ENCODE assay signal across 28 cellular contexts in genomic region chr5:2582106-2582505, GRCh38.
"Had no signal": no experiment of that assay in that cellular context is flagged by ENCODE, and none has a peak within 500 bp of the region (broad histone marks: within the 10 kb centered on the region; RNA-seq: fewer than 3 reads in every experiment).

No MANE protein-coding gene starts in this region.

- H3K27ac ChIP-seq: colonic mucosa, esophagus squamous epithelium, neutrophil, pancreas, right lobe of liver, suprapubic skin, transverse colon, upper lobe of right lung, uterus had no signal

- H3K36me3 Mint-ChIP-seq: immature natural killer cell, mesothelial cell of epicardium had no signal

- H3K4me3 Mint-ChIP-seq: dendritic cell treated with granulocyte-macrophage colony-stimulating factor and Interleukin-4, amounts not matched to agents 40 ng/mL and 50 ng/mL, for 4 days; immature natural killer cell; memory B cell; mesothelial cell of epicardium; naive thymus-derived CD4-positive, alpha-beta T cell; nephron; stimulated activated naive CD8-positive, alpha-beta T cell treated with anti-CD3 and anti-CD28 coated beads, Interleukin-15, amount 100 ng/mL, for 72 hours had no signal

- DNase-seq: colonic mucosa; effector CD8-positive, alpha-beta T cell; esophagus squamous epithelium; foreskin melanocyte; glutamatergic neuron; hypothalamus; immature natural killer cell; mucosa of descending colon; naive thymus-derived CD4-positive, alpha-beta T cell; pancreas; retina; right lobe of liver; small intestine; stimulated activated CD4-positive, alpha-beta T cell treated with anti-CD3 and anti-CD28 coated beads, Interleukin-15, amount 100 ng/mL, for 24 hours; stimulated activated CD4-positive, alpha-beta T cell treated with anti-CD3 and anti-CD28 coated beads, Interleukin-4, amount 100 ng/mL, for 1 hour; stimulated activated CD8-positive, alpha-beta memory T cell treated with anti-CD3 and anti-CD28 coated beads, Interleukin-4, amount 100 ng/mL, for 48 hours; stimulated activated naive CD4-positive, alpha-beta T cell; stimulated activated naive CD8-positive, alpha-beta T cell treated with anti-CD3 and anti-CD28 coated beads, Interleukin-15, amount 100 ng/mL, for 72 hours; transverse colon; upper lobe of right lung; uterus had no signal

- H3K27ac Mint-ChIP-seq: dendritic cell treated with granulocyte-macrophage colony-stimulating factor and Interleukin-4, amounts not matched to agents 40 ng/mL and 50 ng/mL, for 4 days; immature natural killer cell; memory B cell; mesothelial cell of epicardium; naive thymus-derived CD4-positive, alpha-beta T cell; nephron had no signal

- H3K27me3 Mint-ChIP-seq: dendritic cell treated with granulocyte-macrophage colony-stimulating factor and Interleukin-4, amounts not matched to agents 40 ng/mL and 50 ng/mL, for 4 days; memory B cell; naive thymus-derived CD4-positive, alpha-beta T cell; stimulated activated naive CD8-positive, alpha-beta T cell treated with anti-CD3 and anti-CD28 coated beads, Interleukin-15, amount 100 ng/mL, for 72 hours had no signal

- H3K4me1 Mint-ChIP-seq: immature natural killer cell; memory B cell; mesothelial cell of epicardium; naive thymus-derived CD4-positive, alpha-beta T cell; nephron; stimulated activated naive CD8-positive, alpha-beta T cell treated with anti-CD3 and anti-CD28 coated beads, Interleukin-15, amount 100 ng/mL, for 72 hours had no signal

- H3K9me3 Mint-ChIP-seq: dendritic cell treated with granulocyte-macrophage colony-stimulating factor and Interleukin-4, amounts not matched to agents 40 ng/mL and 50 ng/mL, for 4 days; mesothelial cell of epicardium; nephron had no signal

- ATAC-seq: left lobe of liver; mucosa of descending colon; naive thymus-derived CD4-positive, alpha-beta T cell; pancreas; right lobe of liver; stimulated activated naive CD8-positive, alpha-beta T cell treated with anti-CD3 and anti-CD28 coated beads, Interleukin-15, amount 100 ng/mL, for 72 hours; upper lobe of right lung had no signal
